Comparison of ENCODE assay signal across 8 cellular contexts in the genomic region with DNA sequence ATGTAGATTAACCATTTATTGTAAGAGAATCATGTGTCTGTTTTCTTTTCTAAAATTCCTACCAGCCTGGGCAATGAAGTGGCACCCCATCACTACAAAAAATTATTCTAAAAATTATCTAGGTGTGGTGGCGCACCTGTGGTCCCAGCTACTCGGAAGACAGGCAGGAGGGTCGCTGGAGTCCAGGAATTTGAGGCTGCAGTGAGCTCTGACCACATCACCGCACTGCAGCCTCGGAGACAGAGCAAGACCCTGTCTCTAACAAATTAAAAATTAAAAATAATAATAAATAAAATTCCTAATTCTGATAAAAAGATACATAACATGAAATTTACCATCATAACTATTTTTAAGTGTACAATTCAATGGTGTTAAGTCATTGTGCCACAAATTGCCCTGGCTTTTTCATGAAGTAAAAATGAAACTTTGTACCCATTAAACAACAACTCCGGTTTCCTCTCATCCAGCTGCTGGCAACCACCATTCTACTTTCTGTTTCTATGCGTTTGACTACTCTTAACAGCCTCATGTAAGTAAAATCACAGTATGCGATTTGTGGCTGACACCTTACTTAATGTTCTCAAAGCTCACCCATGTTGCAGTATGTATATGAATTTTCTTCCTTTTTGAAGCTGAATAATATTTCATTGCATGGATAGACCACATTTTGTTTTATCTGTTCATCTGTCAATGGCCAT. TPM values are rescaled to one million over a fixed set of nuclear protein-coding genes. Genes with fewer than 3 reads are reported as not detected.
DNase-seq lines count a peak whose midpoint lies in the region; ATAC-seq and TF ChIP-seq lines count a peak whose summit lies in the region.

No MANE protein-coding gene starts in this region.

- no peaks in the 10 kb centered on the region for H3K36me3 ChIP-seq in esophagus squamous epithelium
- H3K36me3 ChIP-seq in body of pancreas (replicated peaks in 1 of 2; ENCODE audit: insufficient read depth in 1 of 2, low read depth in 2 of 2), result no peaks in the 10 kb centered on the region

- no peak overlapping the region for H3K27ac ChIP-seq in dorsolateral prefrontal cortex
- H3K27ac ChIP-seq in esophagus squamous epithelium, result no peak overlapping the region
- H3K27ac ChIP-seq in body of pancreas, result no peak overlapping the region

- H3K9me3 ChIP-seq in esophagus squamous epithelium (no peaks in the 10 kb centered on the region), body of pancreas (no peaks in the 10 kb centered on the region)

- H3K4me1 ChIP-seq in esophagus squamous epithelium (no peaks in the 10 kb centered on the region), body of pancreas (no peaks in the 10 kb centered on the region)

- H3K27me3 Mint-ChIP-seq in natural killer cell treated with Interleukin-12 subunit alpha and Interleukin-12 subunit beta and Interleukin-15 and Interleukin-18, amount 100 ng/mL, for 72 hours, result peaks cover 25 to 46% of the 10 kb centered on the region in 2 donors

- TF ChIP-seq POLR2A in esophagus squamous epithelium (IDR thresholded peaks at IDR 0.05), result no peak
- TF ChIP-seq POLR2A in body of pancreas (IDR thresholded peaks at IDR 0.05), result no peak

- H3K36me3 Mint-ChIP-seq in natural killer cell treated with Interleukin-12 subunit alpha and Interleukin-12 subunit beta and Interleukin-15 and Interleukin-18, amount 100 ng/mL, for 72 hours, result peaks cover 9% of the 10 kb centered on the region

- H3K27ac Mint-ChIP-seq in natural killer cell treated with Interleukin-12 subunit alpha and Interleukin-12 subunit beta and Interleukin-15 and Interleukin-18, amount 100 ng/mL, for 72 hours, result peak overlapping the region in 1 of 2 donors; percentile 68

- H3K27me3 ChIP-seq in dorsolateral prefrontal cortex (no peaks in the 10 kb centered on the region), esophagus squamous epithelium (no peaks in the 10 kb centered on the region), body of pancreas (no peaks in the 10 kb centered on the region)

- peaks cover 14 to 31% of the 10 kb centered on the region in 2 donors for H3K4me1 Mint-ChIP-seq in natural killer cell treated with Interleukin-12 subunit alpha and Interleukin-12 subunit beta and Interleukin-15 and Interleukin-18, amount 100 ng/mL, for 72 hours (ENCODE audit: low read depth in 2 of 2)

- peak; percentile 10 for DNase-seq in SIG-M5 treated with dmso at 0.1 percent for 504 hours (lab: John Stamatoyannopoulos, UW; ENCODE audit: unreplicated experiment)
- no peak for DNase-seq in SIG-M5 (lab: John Stamatoyannopoulos, UW)
- peak; percentile 16 to 79 for DNase-seq in NOMO-1 (lab: John Stamatoyannopoulos, UW; ENCODE audit: unreplicated experiment in 2 of 2)
- peak; percentile 79 for DNase-seq in natural killer cell treated with Interleukin-12 subunit alpha and Interleukin-12 subunit beta and Interleukin-15 and Interleukin-18, amount 100 ng/mL, for 72 hours (ENCODE audit: low spot score)
- no peak for DNase-seq in dorsolateral prefrontal cortex
- DNase-seq in esophagus squamous epithelium (lab: John Stamatoyannopoulos, UW), result no peak
- no peak for DNase-seq in body of pancreas

- peak overlapping the region; percentile 55 for H3K4me3 Mint-ChIP-seq in natural killer cell treated with Interleukin-12 subunit alpha and Interleukin-12 subunit beta and Interleukin-15 and Interleukin-18, amount 100 ng/mL, for 72 hours

- no peak overlapping the region for H3K4me3 ChIP-seq in dorsolateral prefrontal cortex
- no peak overlapping the region for H3K4me3 ChIP-seq in esophagus squamous epithelium
- no peak overlapping the region for H3K4me3 ChIP-seq in body of pancreas

- ATAC-seq in HG02759 (IDR thresholded peaks at IDR 0.05; ENCODE audit: unreplicated experiment) (peak; percentile 97), body of pancreas (no peak)
- ATAC-seq in natural killer cell treated with Interleukin-12 subunit alpha and Interleukin-12 subunit beta and Interleukin-15 and Interleukin-18, amount 100 ng/mL, for 72 hours, result peak; percentile 98 to 99

- TF ChIP-seq CTCF in dorsolateral prefrontal cortex (IDR thresholded peaks at IDR 0.05 in 54 of 56, conservative IDR thresholded peaks at IDR 0.05 in 2 of 56; ENCODE audit: low read depth in 1 of 56, partially characterized antibody in 56 of 56), result no peak
- TF ChIP-seq CTCF in esophagus squamous epithelium (IDR thresholded peaks at IDR 0.05), result no peak
- TF ChIP-seq CTCF in body of pancreas (IDR thresholded peaks at IDR 0.05), result no peak

- 76 to 81% methylated on average over 8 of the region's 8 CpGs for WGBS in esophagus squamous epithelium, 2 donors
- WGBS in body of pancreas, 2 donors, result 84 to 88% methylated on average over 8 of the region's 8 CpGs

- no peaks in the 10 kb centered on the region for H3K9me3 Mint-ChIP-seq in natural killer cell treated with Interleukin-12 subunit alpha and Interleukin-12 subunit beta and Interleukin-15 and Interleukin-18, amount 100 ng/mL, for 72 hours

- intact Hi-C loops in dorsolateral prefrontal cortex (cut with DNase I) (no loop called here), esophagus squamous epithelium (cut with DNase I) (no loop called here), body of pancreas (cut with DNase I) (no loop called here)

RNA-seq across cellular contexts. Expression of gene USP6NL, which starts 20.6 kb away (rescaled TPM):
- total RNA-seq in natural killer cell treated with Interleukin-12 subunit alpha and Interleukin-12 subunit beta and Interleukin-15 and Interleukin-18, amount 100 ng/mL, for 72 hours, result 1 to 10 TPM; 1.0 to 2.0 TPM
- total RNA-seq in dorsolateral prefrontal cortex, result 10 to 100 TPM in 104 of 120 experiments, 1 to 10 TPM in 16; 7.9 to 16.3 (median 11.9) TPM
- total RNA-seq in esophagus squamous epithelium, result 10 to 100 TPM; 28.8 to 56.4 (median 34.0) TPM
- total RNA-seq in body of pancreas, result 10 to 100 TPM; 13.7 to 16.8 TPM

Comparison
In these comparisons a context has a peak if more than half of its experiments do, and no peak if none do; other contexts are left out.
1. DNase-seq: peak in SIG-M5 treated with dmso at 0.1 percent for 504 hours (single experiment), NOMO-1 (2 of 2) and natural killer cell treated with Interleukin-12 subunit alpha and Interleukin-12 subunit beta and Interleukin-15 and Interleukin-18, amount 100 ng/mL, for 72 hours (single experiment); none in SIG-M5 (single experiment), dorsolateral prefrontal cortex (0 of 10), esophagus squamous epithelium (single experiment) and body of pancreas (0 of 4).